ENCODE assay signal across 9 cellular contexts in genomic region chr1:247936965-247937734, GRCh38. TPM values are rescaled to one million over a fixed set of nuclear protein-coding genes. Genes with fewer than 3 reads are reported as not detected.
DNase-seq lines count a peak whose midpoint lies in the region; ATAC-seq lines count a peak whose summit lies in the region.
"Not testable (repeated sequence)": the region's sequence is repeated elsewhere in the genome, so short reads cannot be mapped to it uniquely, and the experiment has no call there.
"Had no signal": no experiment of that assay in that cellular context is flagged by ENCODE, and none has a peak within 500 bp of the region (broad histone marks: within the 10 kb centered on the region; RNA-seq: fewer than 3 reads in every experiment).

No MANE protein-coding gene starts in this region.

- intact Hi-C loops in dendritic cell treated with granulocyte-macrophage colony-stimulating factor and Interleukin-4, amounts not matched to agents 40 ng/mL and 50 ng/mL, for 4 days (cut with micrococcal nuclease): not testable (repeated sequence)

- not testable (repeated sequence) for H3K27me3 Mint-ChIP-seq in activated CD4-positive, alpha-beta memory T cell treated with anti-CD3 and anti-CD28 coated beads, Interleukin-2, amount 10 ng/mL, durations not matched to agents 7 days and 5 days; dendritic cell treated with granulocyte-macrophage colony-stimulating factor and Interleukin-4, amounts not matched to agents 40 ng/mL and 50 ng/mL, for 4 days

- not testable (repeated sequence) for H3K9me3 Mint-ChIP-seq in activated CD4-positive, alpha-beta memory T cell treated with anti-CD3 and anti-CD28 coated beads, Interleukin-2, amount 10 ng/mL, durations not matched to agents 7 days and 5 days
- H3K9me3 Mint-ChIP-seq in dendritic cell treated with granulocyte-macrophage colony-stimulating factor and Interleukin-4, amounts not matched to agents 40 ng/mL and 50 ng/mL, for 4 days: peaks cover 17% of the 10 kb centered on the region

- DNase-seq in Ammon's horn (ENCODE audit: low spot score): peak; percentile 60
- DNase-seq in NCI-H69 (lab: John Stamatoyannopoulos, UW): peak; percentile 18
- peak; percentile 92 for DNase-seq in activated CD4-positive, alpha-beta memory T cell treated with anti-CD3 and anti-CD28 coated beads, Interleukin-2, amount 10 ng/mL, durations not matched to agents 7 days and 5 days
- DNase-seq in left lobe of liver (ENCODE audit: low spot score): not testable (repeated sequence)
- DNase-seq in stimulated activated CD4-positive, alpha-beta T cell treated with anti-CD3 and anti-CD28 coated beads, Interleukin-2, amount 100 ng/mL, for 24 hours: peak; percentile 67 to 97

- not testable (repeated sequence) for H3K27ac Mint-ChIP-seq in activated CD4-positive, alpha-beta memory T cell treated with anti-CD3 and anti-CD28 coated beads, Interleukin-2, amount 10 ng/mL, durations not matched to agents 7 days and 5 days; dendritic cell treated with granulocyte-macrophage colony-stimulating factor and Interleukin-4, amounts not matched to agents 40 ng/mL and 50 ng/mL, for 4 days

- H3K4me1 Mint-ChIP-seq in activated CD4-positive, alpha-beta memory T cell treated with anti-CD3 and anti-CD28 coated beads, Interleukin-2, amount 10 ng/mL, durations not matched to agents 7 days and 5 days: not testable (repeated sequence)
- H3K4me1 Mint-ChIP-seq in dendritic cell treated with granulocyte-macrophage colony-stimulating factor and Interleukin-4, amounts not matched to agents 40 ng/mL and 50 ng/mL, for 4 days (ENCODE audit: low read depth): peaks cover 16% of the 10 kb centered on the region

- H3K36me3 Mint-ChIP-seq in activated CD4-positive, alpha-beta memory T cell treated with anti-CD3 and anti-CD28 coated beads, Interleukin-2, amount 10 ng/mL, durations not matched to agents 7 days and 5 days (ENCODE audit: low read depth); dendritic cell treated with granulocyte-macrophage colony-stimulating factor and Interleukin-4, amounts not matched to agents 40 ng/mL and 50 ng/mL, for 4 days (ENCODE audit: low read depth): not testable (repeated sequence)

- peak; percentile 96 for ATAC-seq in GM19324 (IDR thresholded peaks at IDR 0.05; ENCODE audit: low FRiP score, unreplicated experiment)
- ATAC-seq in HG03108 (IDR thresholded peaks at IDR 0.05; ENCODE audit: unreplicated experiment): peak; percentile 99
- ATAC-seq in left lobe of liver: peak; percentile 65

- POLR2A ChIA-PET in activated CD4-positive, alpha-beta memory T cell treated with anti-CD3 and anti-CD28 coated beads, Interleukin-2, amount 10 ng/mL, durations not matched to agents 7 days and 5 days (lab: Charles Lee): not testable (repeated sequence)

- CTCF ChIA-PET in activated CD4-positive, alpha-beta memory T cell treated with anti-CD3 and anti-CD28 coated beads, Interleukin-2, amount 10 ng/mL, durations not matched to agents 7 days and 5 days (lab: Charles Lee): interaction anchor here (0.6 to 1.8 kb wide), 7 partner anchors 8 to 64 kb away, joined by 3 to 6 read pairs (median 3); no protein-coding TSS in a partner anchor

- H3K4me3 Mint-ChIP-seq in activated CD4-positive, alpha-beta memory T cell treated with anti-CD3 and anti-CD28 coated beads, Interleukin-2, amount 10 ng/mL, durations not matched to agents 7 days and 5 days: peak overlapping the region; percentile 76
- H3K4me3 Mint-ChIP-seq in dendritic cell treated with granulocyte-macrophage colony-stimulating factor and Interleukin-4, amounts not matched to agents 40 ng/mL and 50 ng/mL, for 4 days: peak overlapping the region; percentile 74

RNA-seq across cellular contexts. Expression of gene OR2L8, which starts 11.5 kb away (rescaled TPM):
- total RNA-seq in activated CD4-positive, alpha-beta memory T cell treated with anti-CD3 and anti-CD28 coated beads, Interleukin-2, amount 10 ng/mL, durations not matched to agents 7 days and 5 days: not detected
- total RNA-seq in left lobe of liver: not detected
- total RNA-seq: Caco-2 had no signal

RNA-seq across cellular contexts. Expression of gene OR2AJ1, which starts 12.5 kb away (rescaled TPM):
- total RNA-seq in activated CD4-positive, alpha-beta memory T cell treated with anti-CD3 and anti-CD28 coated beads, Interleukin-2, amount 10 ng/mL, durations not matched to agents 7 days and 5 days: not detected
- total RNA-seq in left lobe of liver: not detected
- total RNA-seq: Caco-2 had no signal

RNA-seq across cellular contexts. Expression of gene OR2T8, which starts 17.1 kb away (rescaled TPM):
- not detected for total RNA-seq in activated CD4-positive, alpha-beta memory T cell treated with anti-CD3 and anti-CD28 coated beads, Interleukin-2, amount 10 ng/mL, durations not matched to agents 7 days and 5 days
- total RNA-seq in left lobe of liver: not detected
- total RNA-seq: Caco-2 had no signal

RNA-seq across cellular contexts. Expression of gene OR2AK2, which starts 27.9 kb away (rescaled TPM):
- not detected for total RNA-seq in activated CD4-positive, alpha-beta memory T cell treated with anti-CD3 and anti-CD28 coated beads, Interleukin-2, amount 10 ng/mL, durations not matched to agents 7 days and 5 days
- not detected for total RNA-seq in left lobe of liver
- total RNA-seq: Caco-2 had no signal

RNA-seq across cellular contexts. Expression of gene OR2W3, which starts 41.8 kb away (rescaled TPM):
- under 1 TPM in 1 of 2 experiments, not detected in 1; 0.30 TPM for total RNA-seq in activated CD4-positive, alpha-beta memory T cell treated with anti-CD3 and anti-CD28 coated beads, Interleukin-2, amount 10 ng/mL, durations not matched to agents 7 days and 5 days
- total RNA-seq in left lobe of liver: not detected
- total RNA-seq: Caco-2 had no signal
